In the genomic region with DNA sequence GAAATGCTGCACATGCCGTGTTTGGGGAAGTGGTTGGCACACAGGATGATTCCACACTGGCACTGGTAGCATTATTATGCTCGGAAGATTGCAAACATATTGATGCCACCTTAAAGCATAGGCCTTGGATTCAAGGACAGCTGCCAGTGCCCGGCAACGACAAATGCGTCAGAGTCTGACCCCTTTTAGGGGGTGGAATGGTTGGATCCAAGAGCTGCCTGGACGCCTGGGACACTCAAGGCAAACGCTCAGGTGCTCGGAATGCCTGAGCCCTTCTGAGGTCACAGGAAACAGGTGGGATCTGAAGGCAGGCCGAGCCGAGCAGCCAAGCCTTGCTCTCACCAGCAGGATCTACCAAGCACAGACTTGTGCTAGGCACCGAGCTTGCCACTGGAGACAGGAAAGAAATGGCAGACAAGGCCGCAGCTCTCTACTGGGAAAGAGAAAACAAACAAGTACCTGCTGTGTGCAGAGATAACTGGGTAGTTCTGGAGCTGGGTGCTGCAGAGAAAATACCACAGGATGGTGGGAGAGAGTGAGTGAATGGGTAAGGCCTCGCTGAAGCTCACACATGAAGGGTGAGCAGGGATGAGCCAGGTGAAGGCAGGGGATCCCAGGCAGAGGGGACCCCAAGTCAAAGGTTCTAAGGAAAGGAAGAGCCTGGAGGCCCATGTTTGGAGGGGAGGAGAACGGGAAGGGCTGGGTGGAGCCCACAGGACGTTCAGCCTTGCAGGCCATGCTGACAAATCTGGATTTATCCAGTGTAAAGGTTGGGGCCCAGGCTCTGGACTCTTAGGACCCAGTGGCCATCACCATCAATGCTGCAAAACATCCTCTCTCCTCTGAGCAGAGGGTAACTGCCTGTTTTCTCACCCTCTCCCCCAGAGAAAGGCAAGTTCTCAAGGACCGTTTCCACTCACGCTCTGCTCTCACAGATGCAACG, we compare ENCODE assay signal across 1 cellular context.
TF ChIP-seq lines count a peak whose summit lies in the region.

No MANE protein-coding gene starts in this region.

TF ChIP-seq in H1, 55 proteins besides CTCF, POLR2A, EP300 and RAD21:
- TF ChIP-seq BACH1 (IDR thresholded peaks at IDR 0.05; ENCODE audit: low read length), result no peak
- TF ChIP-seq, protein P1, sequence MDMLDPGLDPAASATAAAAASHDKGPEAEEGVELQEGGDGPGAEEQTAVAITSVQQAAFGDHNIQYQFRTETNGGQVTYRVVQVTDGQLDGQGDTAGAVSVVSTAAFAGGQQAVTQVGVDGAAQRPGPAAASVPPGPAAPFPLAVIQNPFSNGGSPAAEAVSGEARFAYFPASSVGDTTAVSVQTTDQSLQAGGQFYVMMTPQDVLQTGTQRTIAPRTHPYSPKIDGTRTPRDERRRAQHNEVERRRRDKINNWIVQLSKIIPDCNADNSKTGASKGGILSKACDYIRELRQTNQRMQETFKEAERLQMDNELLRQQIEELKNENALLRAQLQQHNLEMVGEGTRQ (IDR thresholded peaks at IDR 0.05; ENCODE audit: low read length), result no peak
- TF ChIP-seq CREB1 (IDR thresholded peaks at IDR 0.05), result no peak
- no peak for TF ChIP-seq NRF1 (IDR thresholded peaks at IDR 0.05; ENCODE audit: low read depth, low read length)
- TF ChIP-seq HDAC2 (IDR thresholded peaks at IDR 0.05; ENCODE audit: borderline replicate concordance in 1 of 2, low read depth in 2 of 2, low read length in 2 of 2), result no peak
- no peak for TF ChIP-seq CHD1 (IDR thresholded peaks at IDR 0.05; ENCODE audit: low read depth, low read length)
- no peak for TF ChIP-seq TBP (IDR thresholded peaks at IDR 0.05; ENCODE audit: low read depth, low read length)
- no peak for TF ChIP-seq SIN3A (conservative IDR thresholded peaks at IDR 0.05 in 1 of 2, IDR thresholded peaks at IDR 0.05 in 1 of 2; ENCODE audit: low read depth in 1 of 2, low read length in 2 of 2)
- TF ChIP-seq, protein P2, sequence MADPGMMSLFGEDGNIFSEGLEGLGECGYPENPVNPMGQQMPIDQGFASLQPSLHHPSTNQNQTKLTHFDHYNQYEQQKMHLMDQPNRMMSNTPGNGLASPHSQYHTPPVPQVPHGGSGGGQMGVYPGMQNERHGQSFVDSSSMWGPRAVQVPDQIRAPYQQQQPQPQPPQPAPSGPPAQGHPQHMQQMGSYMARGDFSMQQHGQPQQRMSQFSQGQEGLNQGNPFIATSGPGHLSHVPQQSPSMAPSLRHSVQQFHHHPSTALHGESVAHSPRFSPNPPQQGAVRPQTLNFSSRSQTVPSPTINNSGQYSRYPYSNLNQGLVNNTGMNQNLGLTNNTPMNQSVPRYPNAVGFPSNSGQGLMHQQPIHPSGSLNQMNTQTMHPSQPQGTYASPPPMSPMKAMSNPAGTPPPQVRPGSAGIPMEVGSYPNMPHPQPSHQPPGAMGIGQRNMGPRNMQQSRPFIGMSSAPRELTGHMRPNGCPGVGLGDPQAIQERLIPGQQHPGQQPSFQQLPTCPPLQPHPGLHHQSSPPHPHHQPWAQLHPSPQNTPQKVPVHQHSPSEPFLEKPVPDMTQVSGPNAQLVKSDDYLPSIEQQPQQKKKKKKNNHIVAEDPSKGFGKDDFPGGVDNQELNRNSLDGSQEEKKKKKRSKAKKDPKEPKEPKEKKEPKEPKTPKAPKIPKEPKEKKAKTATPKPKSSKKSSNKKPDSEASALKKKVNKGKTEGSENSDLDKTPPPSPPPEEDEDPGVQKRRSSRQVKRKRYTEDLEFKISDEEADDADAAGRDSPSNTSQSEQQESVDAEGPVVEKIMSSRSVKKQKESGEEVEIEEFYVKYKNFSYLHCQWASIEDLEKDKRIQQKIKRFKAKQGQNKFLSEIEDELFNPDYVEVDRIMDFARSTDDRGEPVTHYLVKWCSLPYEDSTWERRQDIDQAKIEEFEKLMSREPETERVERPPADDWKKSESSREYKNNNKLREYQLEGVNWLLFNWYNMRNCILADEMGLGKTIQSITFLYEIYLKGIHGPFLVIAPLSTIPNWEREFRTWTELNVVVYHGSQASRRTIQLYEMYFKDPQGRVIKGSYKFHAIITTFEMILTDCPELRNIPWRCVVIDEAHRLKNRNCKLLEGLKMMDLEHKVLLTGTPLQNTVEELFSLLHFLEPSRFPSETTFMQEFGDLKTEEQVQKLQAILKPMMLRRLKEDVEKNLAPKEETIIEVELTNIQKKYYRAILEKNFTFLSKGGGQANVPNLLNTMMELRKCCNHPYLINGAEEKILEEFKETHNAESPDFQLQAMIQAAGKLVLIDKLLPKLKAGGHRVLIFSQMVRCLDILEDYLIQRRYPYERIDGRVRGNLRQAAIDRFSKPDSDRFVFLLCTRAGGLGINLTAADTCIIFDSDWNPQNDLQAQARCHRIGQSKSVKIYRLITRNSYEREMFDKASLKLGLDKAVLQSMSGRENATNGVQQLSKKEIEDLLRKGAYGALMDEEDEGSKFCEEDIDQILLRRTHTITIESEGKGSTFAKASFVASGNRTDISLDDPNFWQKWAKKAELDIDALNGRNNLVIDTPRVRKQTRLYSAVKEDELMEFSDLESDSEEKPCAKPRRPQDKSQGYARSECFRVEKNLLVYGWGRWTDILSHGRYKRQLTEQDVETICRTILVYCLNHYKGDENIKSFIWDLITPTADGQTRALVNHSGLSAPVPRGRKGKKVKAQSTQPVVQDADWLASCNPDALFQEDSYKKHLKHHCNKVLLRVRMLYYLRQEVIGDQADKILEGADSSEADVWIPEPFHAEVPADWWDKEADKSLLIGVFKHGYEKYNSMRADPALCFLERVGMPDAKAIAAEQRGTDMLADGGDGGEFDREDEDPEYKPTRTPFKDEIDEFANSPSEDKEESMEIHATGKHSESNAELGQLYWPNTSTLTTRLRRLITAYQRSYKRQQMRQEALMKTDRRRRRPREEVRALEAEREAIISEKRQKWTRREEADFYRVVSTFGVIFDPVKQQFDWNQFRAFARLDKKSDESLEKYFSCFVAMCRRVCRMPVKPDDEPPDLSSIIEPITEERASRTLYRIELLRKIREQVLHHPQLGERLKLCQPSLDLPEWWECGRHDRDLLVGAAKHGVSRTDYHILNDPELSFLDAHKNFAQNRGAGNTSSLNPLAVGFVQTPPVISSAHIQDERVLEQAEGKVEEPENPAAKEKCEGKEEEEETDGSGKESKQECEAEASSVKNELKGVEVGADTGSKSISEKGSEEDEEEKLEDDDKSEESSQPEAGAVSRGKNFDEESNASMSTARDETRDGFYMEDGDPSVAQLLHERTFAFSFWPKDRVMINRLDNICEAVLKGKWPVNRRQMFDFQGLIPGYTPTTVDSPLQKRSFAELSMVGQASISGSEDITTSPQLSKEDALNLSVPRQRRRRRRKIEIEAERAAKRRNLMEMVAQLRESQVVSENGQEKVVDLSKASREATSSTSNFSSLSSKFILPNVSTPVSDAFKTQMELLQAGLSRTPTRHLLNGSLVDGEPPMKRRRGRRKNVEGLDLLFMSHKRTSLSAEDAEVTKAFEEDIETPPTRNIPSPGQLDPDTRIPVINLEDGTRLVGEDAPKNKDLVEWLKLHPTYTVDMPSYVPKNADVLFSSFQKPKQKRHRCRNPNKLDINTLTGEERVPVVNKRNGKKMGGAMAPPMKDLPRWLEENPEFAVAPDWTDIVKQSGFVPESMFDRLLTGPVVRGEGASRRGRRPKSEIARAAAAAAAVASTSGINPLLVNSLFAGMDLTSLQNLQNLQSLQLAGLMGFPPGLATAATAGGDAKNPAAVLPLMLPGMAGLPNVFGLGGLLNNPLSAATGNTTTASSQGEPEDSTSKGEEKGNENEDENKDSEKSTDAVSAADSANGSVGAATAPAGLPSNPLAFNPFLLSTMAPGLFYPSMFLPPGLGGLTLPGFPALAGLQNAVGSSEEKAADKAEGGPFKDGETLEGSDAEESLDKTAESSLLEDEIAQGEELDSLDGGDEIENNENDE (IDR thresholded peaks at IDR 0.05; ENCODE audit: insufficient replicate concordance, low read length), result no peak
- TF ChIP-seq TAF1 (IDR thresholded peaks at IDR 0.05; ENCODE audit: low read depth, low read length), result no peak
- no peak for TF ChIP-seq RNF2 (IDR thresholded peaks at IDR 0.05; ENCODE audit: borderline replicate concordance, low read depth, low read length, missing control alignments, poor library complexity, severe bottlenecking)
- TF ChIP-seq BCL11A (IDR thresholded peaks at IDR 0.05; ENCODE audit: low read depth in 2 of 2, low read length in 2 of 2), result no peak
- TF ChIP-seq CBX5 (IDR thresholded peaks at IDR 0.05; ENCODE audit: low read depth, low read length), result no peak
- no peak for TF ChIP-seq YY1 (IDR thresholded peaks at IDR 0.05; ENCODE audit: low read depth, low read length)
- no peak for TF ChIP-seq EZH2 (IDR thresholded peaks at IDR 0.05; ENCODE audit: low read depth, low read length, severe bottlenecking)
